1 cellular context compared by ENCODE assay signal in genomic region chr5:168756517-168757391, GRCh38.
TF ChIP-seq lines count a peak whose summit lies in the region.

No MANE protein-coding gene starts in this region.

TF ChIP-seq in GM23338, 12 proteins besides CTCF, POLR2A, EP300 and RAD21 (continued from another document):
- TF ChIP-seq REST (IDR thresholded peaks at IDR 0.05; ENCODE audit: unreplicated experiment) (no peak), STAT1 (IDR thresholded peaks at IDR 0.05; ENCODE audit: unreplicated experiment) (no peak), EZH2phosphoT487 (IDR thresholded peaks at IDR 0.05; ENCODE audit: unreplicated experiment) (no peak), ZNF331 (CRISPR knock-in tag; IDR thresholded peaks at IDR 0.05; ENCODE audit: low read depth) (no peak), ZNF114 (CRISPR knock-in tag; IDR thresholded peaks at IDR 0.05) (no peak), NANOG (IDR thresholded peaks at IDR 0.05; ENCODE audit: borderline replicate concordance) (no peak)
